Comparison of ENCODE assay signal across 9 cellular contexts in genomic region chr5:141208478-141208877, GRCh38. TPM values are rescaled to one million over a fixed set of nuclear protein-coding genes. Genes with fewer than 3 reads are reported as not detected.
DNase-seq lines count a peak whose midpoint lies in the region; ATAC-seq and TF ChIP-seq lines count a peak whose summit lies in the region.
"Had no signal": no experiment of that assay in that cellular context is flagged by ENCODE, and none has a peak within 500 bp of the region (broad histone marks: within the 10 kb centered on the region; RNA-seq: fewer than 3 reads in every experiment).

PCDHB12 (plus strand) TSS chr5:141208719; CDS start chr5:141208908, 189 bp downstream.

- H3K36me3 ChIP-seq in PC-9 (ENCODE audit: low read depth), result no peaks in the 10 kb centered on the region

- BruUV-seq in PC-9 (replicated peaks; lab: Mats Ljungman, UMichigan), result no TSS peak

- TF ChIP-seq CTCF in PC-9 (conservative IDR thresholded peaks at IDR 0.05) (peak; percentile 52), foreskin keratinocyte (conservative IDR thresholded peaks at IDR 0.05) (peak; percentile 28)

- H3K4me2 ChIP-seq in PC-9, result no peak within 1 kb of the TSS

- no peak within 1 kb of the TSS for H3K27ac ChIP-seq in PC-9
- no peak within 1 kb of the TSS for H3K27ac ChIP-seq in foreskin keratinocyte
- H3K27ac ChIP-seq in temporal lobe (ENCODE audit: low read depth, low read length), result no peak within 1 kb of the TSS

- no peaks in the 10 kb centered on the region for H3K79me2 ChIP-seq in PC-9 (ENCODE audit: low read depth)

- ATAC-seq in foreskin keratinocyte (no peak), HG03571 (IDR thresholded peaks at IDR 0.05; ENCODE audit: unreplicated experiment) (no peak)

- CTCF ChIA-PET in PC-9 (lab: Charles Lee), result no interaction called here

- H4K20me1 ChIP-seq in PC-9 (ENCODE audit: insufficient read depth), result no peaks in the 10 kb centered on the region

- H3K27me3 ChIP-seq in PC-9 (ENCODE audit: insufficient read depth, low read depth) (no peaks in the 10 kb centered on the region; the same call in 1 of the 2 replicates), foreskin keratinocyte (no peaks in the 10 kb centered on the region)

- peak; percentile 7 for DNase-seq in NCI-H2171 treated with DMSO at 0.1 percent for 48 hours (lab: John Stamatoyannopoulos, UW)
- DNase-seq in NCI-H2171 (lab: John Stamatoyannopoulos, UW), result no peak
- DNase-seq in PC-9, result no peak
- no peak for DNase-seq in foreskin keratinocyte
- DNase-seq in activated CD4-positive, alpha-beta T cell treated with anti-CD3 and anti-CD28 coated beads, Interleukin-2, amount 50 U/mL, for 48 hours, result no peak
- DNase-seq in NCI-H2227 treated with DMSO at 0.1 percent for 48 hours (lab: John Stamatoyannopoulos, UW), result no peak
- DNase-seq: HCEC 1CT had no signal

- H3K9me3 ChIP-seq in PC-9 (ENCODE audit: insufficient read depth, low read depth), result no peaks in the 10 kb centered on the region; the same call in 1 of the 2 replicates

- intact Hi-C loops in PC-9 (cut with micrococcal nuclease; ENCODE audit: unreplicated experiment), result no loop called here

- H3K9me2 ChIP-seq in PC-9 (ENCODE audit: insufficient read depth), result no peaks in the 10 kb centered on the region

- POLR2A ChIA-PET in PC-9 (lab: Charles Lee; ENCODE audit: unreplicated experiment), result no interaction called here

- H2AFZ ChIP-seq in PC-9, result no peak within 1 kb of the TSS

- H3K4me1 ChIP-seq in PC-9 (replicated peaks; ENCODE audit: insufficient read depth), result no peaks in the 10 kb centered on the region
- H3K4me1 ChIP-seq in foreskin keratinocyte, result no peaks in the 10 kb centered on the region

- no peak within 1 kb of the TSS for H3K4me3 ChIP-seq in PC-9

- H3F3A ChIP-seq in PC-9 (ENCODE audit: insufficient read depth, low read depth), result no peaks in the 10 kb centered on the region

RNA-seq across cellular contexts. Expression of gene PCDHB12, which starts in this region (rescaled TPM):
- not detected in 2 replicates for total RNA-seq in PC-9 (2021)
- total RNA-seq in foreskin keratinocyte, result not detected in 2 replicates
- not detected in 2 replicates for polyA plus RNA-seq in foreskin keratinocyte
- total RNA-seq in temporal lobe, result 15.0 TPM

Comparison
In these comparisons a context has a peak if more than half of its experiments do, and no peak if none do; other contexts are left out.
1. RNA of gene PCDHB12 (total RNA-seq): 15.0 TPM in temporal lobe (single experiment); not detected in PC-9 and not detected in foreskin keratinocyte; every median in the first group is over 10 times any median in the second.